ENCODE assay signal across 25 cellular contexts in the genomic region with DNA sequence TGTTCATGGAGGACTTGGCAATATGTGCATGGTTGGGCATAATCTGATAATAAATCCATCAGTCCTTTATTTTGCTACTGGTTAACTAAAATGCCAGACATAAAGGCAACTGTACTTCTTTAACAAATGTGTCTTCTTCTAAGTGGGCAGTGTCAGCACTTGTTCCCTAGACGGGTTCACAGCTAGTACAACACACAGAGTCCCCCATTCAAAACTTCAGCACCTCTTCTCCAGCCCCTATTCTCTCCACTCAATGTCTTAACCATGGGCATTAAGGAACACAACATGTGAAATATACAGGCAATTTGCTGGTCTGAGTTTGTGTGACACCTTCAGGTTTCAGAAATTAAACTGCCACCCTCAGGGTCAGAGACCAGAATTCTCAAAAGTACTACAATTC.
"Had no signal": no experiment of that assay in that cellular context is flagged by ENCODE, and none has a peak within 500 bp of the region (broad histone marks: within the 10 kb centered on the region; RNA-seq: fewer than 3 reads in every experiment).

No MANE protein-coding gene starts in this region.

- H3K27ac Mint-ChIP-seq: activated CD8-positive, alpha-beta T cell treated with anti-CD3 and anti-CD28 coated beads, Interleukin-2, amount 10 ng/mL, durations not matched to agents 7 days and 5 days; activated naive CD8-positive, alpha-beta T cell treated with anti-CD3 and anti-CD28 coated beads, Interleukin-2, amount 10 ng/mL, durations not matched to agents 7 days and 5 days; T-helper 1 cell treated with Interleukin-12 subunit alpha and Interleukin-12 subunit beta and Interleukin-4 antibody, amounts not matched to agents 30 μg/mL and 1 μg/mL, for 36 hours had no signal

- DNase-seq: activated CD4-positive, alpha-beta T cell treated with anti-CD3 and anti-CD28 coated beads for 4 hours; activated CD8-positive, alpha-beta memory T cell treated with anti-CD3 and anti-CD28 coated beads, Interleukin-2, amount 50 U/mL, for 48 hours; activated CD8-positive, alpha-beta T cell treated with anti-CD3 and anti-CD28 coated beads, Interleukin-2, amount 10 ng/mL, durations not matched to agents 7 days and 5 days; activated naive CD4-positive, alpha-beta T cell treated with anti-CD3 and anti-CD28 coated beads, Interleukin-2, amount 50 U/mL, for 16 hours; activated naive CD8-positive, alpha-beta T cell treated with anti-CD3 and anti-CD28 coated beads, Interleukin-2, amount 10 ng/mL, durations not matched to agents 7 days and 5 days; activated T-cell treated with anti-CD3 and anti-CD28 coated beads, Interleukin-2, amount 50 U/mL, for 1 hour; adrenal gland; anterior cingulate cortex; Karpas-422; NCI-H1048; NCI-H146; NCI-H187 treated with DMSO at 0.1 percent for 48 hours; NCI-H2171 treated with DMSO at 0.1 percent for 48 hours; NCI-H345; NCI-H510A; NCI-H69; NK-92 treated with Interleukin-12 subunit alpha and Interleukin-12 subunit beta, amount 100 ng/mL, for 24 hours; Peyer's patch; SHP77 had no signal

- ATAC-seq: activated CD4-positive, CD25-positive, alpha-beta regulatory T cell treated with anti-CD3 and anti-CD28 coated beads, Interleukin-2, amount 50 U/mL, for 24 hours; activated CD8-positive, alpha-beta T cell treated with anti-CD3 and anti-CD28 coated beads, Interleukin-2, amount 10 ng/mL, durations not matched to agents 7 days and 5 days; K562; SK-N-SH treated with all-trans-retinoic acid at 6 μM for 48 hours had no signal

- H3K27ac ChIP-seq: adrenal gland, Peyer's patch, RWPE1, SJSA1 had no signal

- H3K4me3 Mint-ChIP-seq: activated CD8-positive, alpha-beta T cell treated with anti-CD3 and anti-CD28 coated beads, Interleukin-2, amount 10 ng/mL, durations not matched to agents 7 days and 5 days; activated naive CD8-positive, alpha-beta T cell treated with anti-CD3 and anti-CD28 coated beads, Interleukin-2, amount 10 ng/mL, durations not matched to agents 7 days and 5 days; T-helper 1 cell treated with Interleukin-12 subunit alpha and Interleukin-12 subunit beta and Interleukin-4 antibody, amounts not matched to agents 30 μg/mL and 1 μg/mL, for 36 hours had no signal

- H3K4me1 ChIP-seq: Peyer's patch had no signal

- H3K4me3 ChIP-seq: adrenal gland, K562, Peyer's patch, SJSA1 had no signal

- H3K36me3 ChIP-seq: adrenal gland, Peyer's patch, SJSA1 had no signal

- H3K27me3 Mint-ChIP-seq: activated naive CD8-positive, alpha-beta T cell treated with anti-CD3 and anti-CD28 coated beads, Interleukin-2, amount 10 ng/mL, durations not matched to agents 7 days and 5 days had no signal

- H3K9me3 Mint-ChIP-seq: activated naive CD8-positive, alpha-beta T cell treated with anti-CD3 and anti-CD28 coated beads, Interleukin-2, amount 10 ng/mL, durations not matched to agents 7 days and 5 days; T-helper 1 cell treated with Interleukin-12 subunit alpha and Interleukin-12 subunit beta and Interleukin-4 antibody, amounts not matched to agents 30 μg/mL and 1 μg/mL, for 36 hours had no signal

- H3K9me3 ChIP-seq: adrenal gland, Peyer's patch, SJSA1 had no signal

- H3K4me1 Mint-ChIP-seq: activated naive CD8-positive, alpha-beta T cell treated with anti-CD3 and anti-CD28 coated beads, Interleukin-2, amount 10 ng/mL, durations not matched to agents 7 days and 5 days had no signal

- H3K27me3 ChIP-seq: adrenal gland, Peyer's patch, SJSA1 had no signal

- H3K36me3 Mint-ChIP-seq: activated naive CD8-positive, alpha-beta T cell treated with anti-CD3 and anti-CD28 coated beads, Interleukin-2, amount 10 ng/mL, durations not matched to agents 7 days and 5 days had no signal

- FAIRE-seq: K562 had no signal
